ENCODE assay signal across 1 cellular context in the genomic region with DNA sequence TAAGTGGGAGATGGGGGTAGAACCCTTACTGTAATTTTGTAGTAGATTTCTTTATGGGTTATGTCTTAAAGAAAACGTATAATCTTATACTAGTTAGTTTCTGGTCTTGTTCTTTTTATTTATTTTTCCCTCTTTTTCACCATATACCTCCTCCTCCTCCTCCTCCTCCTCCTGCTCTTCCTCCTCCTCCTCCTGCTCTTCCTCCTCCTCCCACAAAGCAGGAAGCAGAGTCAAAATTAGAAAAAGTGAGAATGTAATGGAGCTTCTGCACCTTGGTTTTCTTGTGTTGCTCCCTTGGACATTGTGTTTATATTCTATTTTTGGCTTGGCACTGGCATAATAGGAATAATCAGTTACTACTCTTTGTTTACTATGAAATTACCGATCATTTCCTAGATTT.
TF ChIP-seq lines count a peak whose summit lies in the region.

No MANE protein-coding gene starts in this region.

TF ChIP-seq in GM12878, 131 proteins besides CTCF, POLR2A, EP300 and RAD21:
- TF ChIP-seq NFYA (IDR thresholded peaks at IDR 0.05; ENCODE audit: borderline replicate concordance, low read depth, low read length) (no peak), EED (IDR thresholded peaks at IDR 0.05; ENCODE audit: low read depth) (no peak), STAT1 (conservative IDR thresholded peaks at IDR 0.05) (no peak), MYB (IDR thresholded peaks at IDR 0.05; ENCODE audit: borderline replicate concordance, low read depth, low read length) (no peak), NR2C2 (IDR thresholded peaks at IDR 0.05; ENCODE audit: borderline replicate concordance, control insufficient read depth, insufficient read length, low read depth) (no peak), ZBED1 (IDR thresholded peaks at IDR 0.05; ENCODE audit: borderline replicate concordance) (no peak), IKZF1 (conservative IDR thresholded peaks at IDR 0.05) (no peak), ESRRA (IDR thresholded peaks at IDR 0.05; ENCODE audit: low read length) (no peak), ZZZ3 (IDR thresholded peaks at IDR 0.05; ENCODE audit: control insufficient read depth, insufficient read length, low read depth) (no peak), STAT3 (IDR thresholded peaks at IDR 0.05; ENCODE audit: low read depth, low read length) (no peak), TCF3 (IDR thresholded peaks at IDR 0.05; ENCODE audit: borderline replicate concordance, insufficient read depth, low read depth, low read length) (no peak), RUNX3 (IDR thresholded peaks at IDR 0.05; ENCODE audit: low read length) (no peak), PAX8 (IDR thresholded peaks at IDR 0.05) (no peak), CHD1 (IDR thresholded peaks at IDR 0.05; ENCODE audit: low read depth, low read length) (no peak), SMAD5 (IDR thresholded peaks at IDR 0.05; ENCODE audit: low read depth) (no peak), DPF2 (IDR thresholded peaks at IDR 0.05) (no peak)
- TF ChIP-seq, protein P1, sequence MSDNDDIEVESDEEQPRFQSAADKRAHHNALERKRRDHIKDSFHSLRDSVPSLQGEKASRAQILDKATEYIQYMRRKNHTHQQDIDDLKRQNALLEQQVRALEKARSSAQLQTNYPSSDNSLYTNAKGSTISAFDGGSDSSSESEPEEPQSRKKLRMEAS (IDR thresholded peaks at IDR 0.05; ENCODE audit: low read depth, low read length), result no peak
- TF ChIP-seq, protein P2, sequence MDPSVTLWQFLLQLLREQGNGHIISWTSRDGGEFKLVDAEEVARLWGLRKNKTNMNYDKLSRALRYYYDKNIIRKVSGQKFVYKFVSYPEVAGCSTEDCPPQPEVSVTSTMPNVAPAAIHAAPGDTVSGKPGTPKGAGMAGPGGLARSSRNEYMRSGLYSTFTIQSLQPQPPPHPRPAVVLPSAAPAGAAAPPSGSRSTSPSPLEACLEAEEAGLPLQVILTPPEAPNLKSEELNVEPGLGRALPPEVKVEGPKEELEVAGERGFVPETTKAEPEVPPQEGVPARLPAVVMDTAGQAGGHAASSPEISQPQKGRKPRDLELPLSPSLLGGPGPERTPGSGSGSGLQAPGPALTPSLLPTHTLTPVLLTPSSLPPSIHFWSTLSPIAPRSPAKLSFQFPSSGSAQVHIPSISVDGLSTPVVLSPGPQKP (IDR thresholded peaks at IDR 0.05; ENCODE audit: low read depth, low read length), result no peak
- TF ChIP-seq, protein P3, sequence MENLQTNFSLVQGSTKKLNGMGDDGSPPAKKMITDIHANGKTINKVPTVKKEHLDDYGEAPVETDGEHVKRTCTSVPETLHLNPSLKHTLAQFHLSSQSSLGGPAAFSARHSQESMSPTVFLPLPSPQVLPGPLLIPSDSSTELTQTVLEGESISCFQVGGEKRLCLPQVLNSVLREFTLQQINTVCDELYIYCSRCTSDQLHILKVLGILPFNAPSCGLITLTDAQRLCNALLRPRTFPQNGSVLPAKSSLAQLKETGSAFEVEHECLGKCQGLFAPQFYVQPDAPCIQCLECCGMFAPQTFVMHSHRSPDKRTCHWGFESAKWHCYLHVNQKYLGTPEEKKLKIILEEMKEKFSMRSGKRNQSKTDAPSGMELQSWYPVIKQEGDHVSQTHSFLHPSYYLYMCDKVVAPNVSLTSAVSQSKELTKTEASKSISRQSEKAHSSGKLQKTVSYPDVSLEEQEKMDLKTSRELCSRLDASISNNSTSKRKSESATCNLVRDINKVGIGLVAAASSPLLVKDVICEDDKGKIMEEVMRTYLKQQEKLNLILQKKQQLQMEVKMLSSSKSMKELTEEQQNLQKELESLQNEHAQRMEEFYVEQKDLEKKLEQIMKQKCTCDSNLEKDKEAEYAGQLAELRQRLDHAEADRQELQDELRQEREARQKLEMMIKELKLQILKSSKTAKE (IDR thresholded peaks at IDR 0.05; ENCODE audit: low read depth, poor library complexity, severe bottlenecking), result no peak
